ENCODE assay signal across 3 cellular contexts in genomic region chr1:183449223-183449770, GRCh38.
TF ChIP-seq lines count a peak whose summit lies in the region.

No MANE protein-coding gene starts in this region.

TF ChIP-seq in HepG2, 621 proteins besides CTCF, POLR2A, EP300 and RAD21:
- TF ChIP-seq GMEB1 (CRISPR knock-in tag; IDR thresholded peaks at IDR 0.05; ENCODE audit: borderline replicate concordance) (no peak), CHD2 (IDR thresholded peaks at IDR 0.05; ENCODE audit: low read depth, low read length) (peak; percentile 54; the same call in 1 of the 2 replicates), ZFY (CRISPR knock-in tag; IDR thresholded peaks at IDR 0.05) (0 out of 2 replicates have a peak, but pooled peaks have one; percentile 28)

TF ChIP-seq in K562, 482 proteins besides CTCF, POLR2A, EP300 and RAD21:
- peak; percentile 75; the same call in 1 of the 2 replicates for TF ChIP-seq L3MBTL2 (IDR thresholded peaks at IDR 0.05)
- 0 out of 4 replicates have a peak, but pooled peaks of 1 of the 2 experiments have one; percentile 15 for TF ChIP-seq NRF1 (conservative IDR thresholded peaks at IDR 0.05 in 1 of 2, IDR thresholded peaks at IDR 0.05 in 1 of 2)
- TF ChIP-seq HIVEP1 (CRISPR knock-in tag; IDR thresholded peaks at IDR 0.05) = no peak
- TF ChIP-seq EP400 (IDR thresholded peaks at IDR 0.05) = 0 out of 2 replicates have a peak, but pooled peaks have one; percentile 24
- TF ChIP-seq CHD2 (IDR thresholded peaks at IDR 0.05; ENCODE audit: low read depth, low read length) = peak; percentile 52; the same call in 1 of the 2 replicates
- TF ChIP-seq ZNF24 (IDR thresholded peaks at IDR 0.05) = no peak
- peak; percentile 73 for TF ChIP-seq MGA (IDR thresholded peaks at IDR 0.05)

TF ChIP-seq in SK-N-SH, 30 proteins besides CTCF, POLR2A, EP300 and RAD21:
- TF ChIP-seq FOXJ3 (CRISPR knock-in tag; IDR thresholded peaks at IDR 0.05) = no peak
- TF ChIP-seq USF1 (IDR thresholded peaks at IDR 0.05; ENCODE audit: borderline replicate concordance, low read depth) = no peak
- no peak for TF ChIP-seq GABPA (IDR thresholded peaks at IDR 0.05; ENCODE audit: low read depth)
- no peak for TF ChIP-seq MXI1 (IDR thresholded peaks at IDR 0.05; ENCODE audit: low read depth, low read length)
- no peak for TF ChIP-seq MEF2A (IDR thresholded peaks at IDR 0.05; ENCODE audit: borderline replicate concordance, low read depth)
TF ChIP-seq in SK-N-SH: peak in this region for 0.
